Comparison of ENCODE assay signal across 27 cellular contexts in genomic region chr4:137015759-137016409, GRCh38.
"Had no signal": no experiment of that assay in that cellular context is flagged by ENCODE, and none has a peak within 500 bp of the region (broad histone marks: within the 10 kb centered on the region; RNA-seq: fewer than 3 reads in every experiment).

No MANE protein-coding gene starts in this region.

- H3K27ac ChIP-seq: colonic mucosa, esophagus squamous epithelium, heart right ventricle, lower lobe of right lung, ovary, suprapubic skin, transverse colon, vagina had no signal

- H3K4me3 ChIP-seq: colonic mucosa, esophagus squamous epithelium, heart right ventricle, lower lobe of right lung, ovary, smooth muscle cell, suprapubic skin, transverse colon, vagina had no signal

- ATAC-seq: effector memory CD8-positive, alpha-beta T cell; heart right ventricle; left colon; left ventricle myocardium superior; lower lobe of right lung; naive thymus-derived CD8-positive, alpha-beta T cell; sciatic nerve; stimulated activated naive CD8-positive, alpha-beta T cell treated with anti-CD3 and anti-CD28 coated beads, Interleukin-15, amount 100 ng/mL, for 72 hours had no signal

- DNase-seq: colonic mucosa; dermis blood vessel endothelial cell; effector memory CD8-positive, alpha-beta T cell; erythroblast; esophagus squamous epithelium; foreskin melanocyte; glutamatergic neuron; heart right ventricle; hippocampal formation; left colon; left ventricle myocardium superior; lower lobe of right lung; naive thymus-derived CD8-positive, alpha-beta T cell; nephron progenitor cell; occipital lobe; ovary; stimulated activated CD4-positive, alpha-beta T cell treated with anti-CD3 and anti-CD28 coated beads, Interleukin-12 subunit alpha, Interleukin-12 subunit beta, amount 100 ng/mL, for 4 hours; stimulated activated CD4-positive, alpha-beta T cell treated with anti-CD3 and anti-CD28 coated beads, Interleukin-1b, Interleukin-23, amount 100 ng/mL, for 48 hours; stimulated activated CD4-positive, alpha-beta T cell treated with anti-CD3 and anti-CD28 coated beads, Interleukin-4, amount 100 ng/mL, for 1 hour; stimulated activated CD8-positive, alpha-beta memory T cell treated with anti-CD3 and anti-CD28 coated beads, Interleukin-4, amount 100 ng/mL, for 48 hours; stimulated activated naive CD4-positive, alpha-beta T cell; stimulated activated naive CD8-positive, alpha-beta T cell treated with anti-CD3 and anti-CD28 coated beads, Interleukin-15, amount 100 ng/mL, for 72 hours; transverse colon had no signal

- H3K27me3 ChIP-seq: colonic mucosa, esophagus squamous epithelium, heart right ventricle, ovary, suprapubic skin, transverse colon, vagina had no signal

- H3K4me1 ChIP-seq: colonic mucosa, esophagus squamous epithelium, heart right ventricle, lower lobe of right lung, suprapubic skin, transverse colon, vagina had no signal

- H3K4me2 ChIP-seq: smooth muscle cell had no signal

- H3K36me3 ChIP-seq: colonic mucosa, esophagus squamous epithelium, heart right ventricle, lower lobe of right lung, ovary, suprapubic skin, transverse colon, vagina had no signal

- H3K9me3 ChIP-seq: colonic mucosa, esophagus squamous epithelium, heart right ventricle, lower lobe of right lung, ovary, suprapubic skin, transverse colon, vagina had no signal
